ENCODE assay signal across 18 cellular contexts in genomic region chr3:100682056-100682853, GRCh38. TPM values are rescaled to one million over a fixed set of nuclear protein-coding genes. Genes with fewer than 3 reads are reported as not detected.
DNase-seq lines count a peak whose midpoint lies in the region; ATAC-seq, FAIRE-seq and TF ChIP-seq lines count a peak whose summit lies in the region.
"Had no signal": no experiment of that assay in that cellular context is flagged by ENCODE, and none has a peak within 500 bp of the region (broad histone marks: within the 10 kb centered on the region; RNA-seq: fewer than 3 reads in every experiment).

No MANE protein-coding gene starts in this region.

- TF ChIP-seq POLR2A in H1 (IDR thresholded peaks at IDR 0.05; ENCODE audit: control extremely low read depth in 1 of 2, low read depth in 2 of 2, low read length in 2 of 2) (no peak), testis (IDR thresholded peaks at IDR 0.05) (no peak)

- no peak overlapping the region for H2BK20ac ChIP-seq in H1 (ENCODE audit: low read length)

- H3K23ac ChIP-seq in H1 (ENCODE audit: insufficient read length), result no peak overlapping the region

- H3K27ac ChIP-seq in H1 (ENCODE audit: low read depth, low read length) (no peak overlapping the region), left lung (no peak overlapping the region), testis (no peak overlapping the region)
- H3K27ac ChIP-seq: 22Rv1 had no signal

- H3K27me3 ChIP-seq in H1 (replicated peaks in 1 of 4; ENCODE audit: control insufficient read depth in 3 of 4, extremely low read depth in 1 of 4, insufficient read depth in 3 of 4, low read length in 3 of 4), result no peaks in the 10 kb centered on the region
- no peaks in the 10 kb centered on the region for H3K27me3 ChIP-seq in left lung
- no peaks in the 10 kb centered on the region for H3K27me3 ChIP-seq in testis

- peak overlapping the region; percentile 44; the same call in 1 of the 2 replicates for H2AFZ ChIP-seq in H1 (ENCODE audit: low read length)

- H2BK5ac ChIP-seq in H1 (ENCODE audit: low read depth, low read length), result no peak overlapping the region

- H3K79me2 ChIP-seq in H1 (ENCODE audit: control insufficient read depth in 1 of 2, insufficient read depth in 2 of 2, low read length in 2 of 2), result no peaks in the 10 kb centered on the region

- CTCF ChIA-PET in H1 (lab: Charles Lee; ENCODE audit: partially characterized antibody), result interaction anchor here (0.7 kb wide), 1 partner anchor 14 kb away, joined by 3 read pairs; no protein-coding TSS in a partner anchor

- H2BK15ac ChIP-seq in H1 (ENCODE audit: low read length), result no peak overlapping the region

- H3K56ac ChIP-seq in H1 (replicated peaks; ENCODE audit: insufficient read length, low read depth, low read length), result no peak overlapping the region

- ATAC-seq in left lung (peak; percentile 69), GM21526 (IDR thresholded peaks at IDR 0.05; ENCODE audit: low FRiP score, unreplicated experiment) (no peak)

- DNase-seq in NCI-H146 (lab: John Stamatoyannopoulos, UW), result peak; percentile 75
- no peak for DNase-seq in NCI-H146 treated with DMSO at 0.1 percent for 48 hours (lab: John Stamatoyannopoulos, UW; ENCODE audit: unreplicated experiment)
- DNase-seq in H1 (ENCODE audit: low read depth in 1 of 2, low spot score in 2 of 2), result no peak
- DNase-seq in left lung, result peak in 1 of 2 donors; percentile 82
- no peak for DNase-seq in testis
- DNase-seq in NAMALWA (ENCODE audit: low spot score), result no peak
- DNase-seq in SW480 (ENCODE audit: low spot score), result no peak
- DNase-seq: activated CD4-positive, alpha-beta T cell treated with anti-CD3 and anti-CD28 coated beads for 4 hours; activated T-cell treated with anti-CD3 and anti-CD28 coated beads, Interleukin-2, amount 50 U/mL, for 48 hours; anterior cingulate cortex; CD4-positive, alpha-beta memory T cell; immature natural killer cell; naive B cell; NCI-H1092 treated with DMSO at 0.1 percent for 48 hours; NCI-H510A treated with DMSO at 0.1 percent for 48 hours; stimulated activated naive CD4-positive, alpha-beta T cell treated with Interleukin-2 at 50 U/mL for 16 hours had no signal

- no peak for FAIRE-seq in H1 (lab: Jason Lieb, UNC)

- no peak overlapping the region; the same call in 1 of the 2 replicates for H3K18ac ChIP-seq in H1 (ENCODE audit: extremely low read depth, low read length)

- no peak overlapping the region for H3K9ac ChIP-seq in H1 (replicated peaks in 1 of 4; ENCODE audit: extremely low read depth in 1 of 4, low read depth in 3 of 4, low read length in 3 of 4)

- peak overlapping the region; percentile 93 for H4K8ac ChIP-seq in H1 (ENCODE audit: extremely low read depth, insufficient read depth, low read length)

- TF ChIP-seq RAD21 in H1 (IDR thresholded peaks at IDR 0.05 in 1 of 2, conservative IDR thresholded peaks at IDR 0.05 in 1 of 2; ENCODE audit: low read depth in 2 of 2, low read length in 2 of 2), result no peak

- no peak overlapping the region for H3K4me2 ChIP-seq in H1 (ENCODE audit: insufficient read depth in 1 of 2, low read depth in 2 of 2, low read length in 2 of 2)

- no peak overlapping the region for H3K14ac ChIP-seq in H1 (ENCODE audit: insufficient read length)

- H3K79me1 ChIP-seq in H1 (ENCODE audit: low read depth, low read length), result no peaks in the 10 kb centered on the region

- H2AK5ac ChIP-seq in H1 (ENCODE audit: low read depth, low read length), result no peak overlapping the region

- no peak overlapping the region for H3K4ac ChIP-seq in H1 (replicated peaks; ENCODE audit: insufficient read length, low read depth, low read length)

- H3K4me3 ChIP-seq in H1 (ENCODE audit: extremely low read depth in 1 of 4, insufficient read depth in 2 of 4, low read depth in 3 of 4, low read length in 4 of 4) (no peak overlapping the region), left lung (no peak overlapping the region), testis (peak overlapping the region; percentile 7 to 50)

- no peak overlapping the region for H2BK120ac ChIP-seq in H1 (replicated peaks; ENCODE audit: low read depth, low read length)

- no peaks in the 10 kb centered on the region for H3K23me2 ChIP-seq in H1 (ENCODE audit: low read depth, low read length)

- H4K5ac ChIP-seq in H1 (ENCODE audit: insufficient read length, low read depth, low read length), result no peak overlapping the region

- POLR2A ChIA-PET in H1 (lab: Charles Lee; ENCODE audit: partially characterized antibody), result interaction anchor here (1.0 to 2.0 kb wide), 4 partner anchors 9 to 347 kb away, joined by 3 to 6 read pairs (median 4); partner anchors contain the start of gene LNP1

- WGBS in H1 (ENCODE audit: extremely low coverage in 1 of 2, insufficient coverage in 1 of 2, insufficient read length in 1 of 2, insufficient replicate concordance in 2 of 2, low coverage in 1 of 2, low lambda C conversion rate in 2 of 2, missing lambda C conversion rate in 1 of 2), 2 experiments, result 91% methylated on average over 24 of the region's 41 CpGs; no CpG with 5 or more reads in 1 of the 2 experiments
- 47 to 57% methylated on average over 17 to 41 of the region's 41 CpGs for WGBS in testis, 2 donors

- H4K91ac ChIP-seq in H1 (replicated peaks; ENCODE audit: insufficient read length, low read length), result no peak overlapping the region

- H2BK12ac ChIP-seq in H1 (ENCODE audit: low read depth, low read length), result no peak overlapping the region

- no peaks in the 10 kb centered on the region; a peak in 1 of 4 replicates for H3K9me3 ChIP-seq in H1 (ENCODE audit: insufficient read depth in 2 of 2, low read depth in 1 of 2, low read length in 1 of 2)
- no peaks in the 10 kb centered on the region for H3K9me3 ChIP-seq in left lung
- no peaks in the 10 kb centered on the region for H3K9me3 ChIP-seq in testis

- TF ChIP-seq EP300 in H1 (IDR thresholded peaks at IDR 0.05; ENCODE audit: borderline replicate concordance in 1 of 2, low read depth in 2 of 2, low read length in 2 of 2), result no peak

- no peaks in the 10 kb centered on the region for H4K20me1 ChIP-seq in H1 (replicated peaks in 1 of 2; ENCODE audit: control insufficient read depth in 1 of 2, insufficient read depth in 2 of 2, low read length in 2 of 2)

- H3K4me1 ChIP-seq in H1 (replicated peaks in 1 of 4; ENCODE audit: control insufficient read depth in 3 of 4, insufficient read depth in 4 of 4, low read length in 3 of 4) (no peaks in the 10 kb centered on the region), left lung (no peaks in the 10 kb centered on the region), testis (no peaks in the 10 kb centered on the region)

- H3K36me3 ChIP-seq in H1 (ENCODE audit: control insufficient read depth in 2 of 4, insufficient read depth in 4 of 4, low read length in 3 of 4) (no peaks in the 10 kb centered on the region), left lung (no peaks in the 10 kb centered on the region), testis (ENCODE audit: low read depth, missing control alignments) (no peaks in the 10 kb centered on the region)

- intact Hi-C loops in left lung (cut with DNase I), result no loop called here
- intact Hi-C loops in testis (cut with DNase I; ENCODE audit: low total_unique reads), result no loop called here

- TF ChIP-seq CTCF in H1 (IDR thresholded peaks at IDR 0.05; ENCODE audit: control extremely low read depth in 1 of 3, insufficient read depth in 1 of 3, low read depth in 1 of 3, low read length in 3 of 3), result no peak
- TF ChIP-seq CTCF in left lung (IDR thresholded peaks at IDR 0.05), result no peak
- TF ChIP-seq CTCF in testis (IDR thresholded peaks at IDR 0.05), result no peak

TF ChIP-seq in H1, 55 proteins besides CTCF, POLR2A, EP300 and RAD21:
- TF ChIP-seq POLR2AphosphoS5 (IDR thresholded peaks at IDR 0.05; ENCODE audit: low read depth, low read length) (no peak), SIX5 (IDR thresholded peaks at IDR 0.05; ENCODE audit: low read depth, low read length) (no peak), YY1 (IDR thresholded peaks at IDR 0.05; ENCODE audit: low read depth, low read length) (no peak), ATF2 (IDR thresholded peaks at IDR 0.05; ENCODE audit: low read length) (no peak), RFX5 (IDR thresholded peaks at IDR 0.05; ENCODE audit: borderline replicate concordance, low read depth, low read length) (no peak), CHD2 (IDR thresholded peaks at IDR 0.05; ENCODE audit: low read length) (no peak), SP4 (IDR thresholded peaks at IDR 0.05; ENCODE audit: low read length) (no peak)

RNA-seq across cellular contexts. Expression of gene TFG, which starts 27.0 kb away (rescaled TPM):
- total RNA-seq in H1 (2021; fragmentation: NEBNext Ultra II Directional; extraction: Animal tissue kit (Norgen Biotek cat#: 25700)), result 81.9 and 84.2 TPM in 2 replicates
- polyA plus RNA-seq in H1 (2011; rRNA removed), result 92.0 and 98.4 TPM in 2 replicates
- 78.4 TPM for polyA plus RNA-seq in H1 (2011; cell fraction: cytosol; rRNA removed)
- polyA plus RNA-seq in H1 (2011; cell fraction: nucleus; rRNA removed), result 84.6 TPM
- polyA plus RNA-seq in H1 (2012, experiment 1 of 2), result 54.2 to 64.8 TPM (median 58.9 TPM) in 4 replicates
- polyA plus RNA-seq in H1 (2012, experiment 2 of 2), result 42.2 TPM
- polyA plus RNA-seq in H1 (2013, experiment 1 of 2), result 78.1 TPM
- polyA plus RNA-seq in H1 (2013, experiment 2 of 2), result 78.2 TPM
- polyA minus RNA-seq in H1 (2011; rRNA and poly(A)+ RNA removed), result 55.6 and 58.6 TPM in 2 replicates
- polyA minus RNA-seq in H1 (2011; cell fraction: cytosol; rRNA and poly(A)+ RNA removed), result 33.2 TPM
- 56.0 TPM for polyA minus RNA-seq in H1 (2011; cell fraction: nucleus; rRNA and poly(A)+ RNA removed)
- total RNA-seq in left lung, result 10 to 100 TPM; 81.8 to 84.2 TPM
- total RNA-seq in testis, result 100 to 1,000 TPM; 107 TPM
- 116 TPM for polyA plus RNA-seq in testis (ENCODE audit: insufficient read depth, low read depth, low replicate concordance)

Comparison
In these comparisons a context has a peak if more than half of its experiments do, and no peak if none do; other contexts are left out.
1. H3K4me3 ChIP-seq: peak in testis (2 of 2); none in H1 (0 of 4) and left lung (0 of 2).